Comparison of ENCODE assay signal across 1 cellular context in the genomic region with DNA sequence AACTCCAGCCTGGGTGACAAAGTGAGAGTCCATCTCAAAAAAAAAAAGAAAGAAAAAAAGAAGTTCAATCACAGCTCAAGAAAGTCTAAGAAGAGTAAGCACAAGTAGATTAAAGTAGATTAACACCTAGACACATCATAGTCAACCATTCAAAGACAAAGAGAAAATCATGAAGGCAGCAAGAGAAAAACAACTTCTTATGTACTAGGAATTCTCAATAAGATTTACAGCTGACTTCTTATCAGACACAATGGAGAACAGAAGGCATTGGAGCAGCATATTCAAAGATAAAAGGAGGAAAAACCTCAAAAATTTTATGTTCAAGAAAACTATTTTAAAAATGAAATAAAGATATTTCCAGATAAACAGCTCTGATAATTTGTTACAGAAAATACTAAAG.
TF ChIP-seq lines count a peak whose summit lies in the region.

No MANE protein-coding gene starts in this region.

TF ChIP-seq in K562, 482 proteins besides CTCF, POLR2A, EP300 and RAD21 (continued from another document):
- TF ChIP-seq, protein P1, sequence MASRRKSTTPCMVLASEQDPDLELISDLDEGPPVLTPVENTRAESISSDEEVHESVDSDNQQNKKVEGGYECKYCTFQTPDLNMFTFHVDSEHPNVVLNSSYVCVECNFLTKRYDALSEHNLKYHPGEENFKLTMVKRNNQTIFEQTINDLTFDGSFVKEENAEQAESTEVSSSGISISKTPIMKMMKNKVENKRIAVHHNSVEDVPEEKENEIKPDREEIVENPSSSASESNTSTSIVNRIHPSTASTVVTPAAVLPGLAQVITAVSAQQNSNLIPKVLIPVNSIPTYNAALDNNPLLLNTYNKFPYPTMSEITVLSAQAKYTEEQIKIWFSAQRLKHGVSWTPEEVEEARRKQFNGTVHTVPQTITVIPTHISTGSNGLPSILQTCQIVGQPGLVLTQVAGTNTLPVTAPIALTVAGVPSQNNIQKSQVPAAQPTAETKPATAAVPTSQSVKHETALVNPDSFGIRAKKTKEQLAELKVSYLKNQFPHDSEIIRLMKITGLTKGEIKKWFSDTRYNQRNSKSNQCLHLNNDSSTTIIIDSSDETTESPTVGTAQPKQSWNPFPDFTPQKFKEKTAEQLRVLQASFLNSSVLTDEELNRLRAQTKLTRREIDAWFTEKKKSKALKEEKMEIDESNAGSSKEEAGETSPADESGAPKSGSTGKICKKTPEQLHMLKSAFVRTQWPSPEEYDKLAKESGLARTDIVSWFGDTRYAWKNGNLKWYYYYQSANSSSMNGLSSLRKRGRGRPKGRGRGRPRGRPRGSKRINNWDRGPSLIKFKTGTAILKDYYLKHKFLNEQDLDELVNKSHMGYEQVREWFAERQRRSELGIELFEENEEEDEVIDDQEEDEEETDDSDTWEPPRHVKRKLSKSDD (conservative IDR thresholded peaks at IDR 0.05; ENCODE audit: low read length): no peak
- no peak for TF ChIP-seq SRSF1 (IDR thresholded peaks at IDR 0.05; ENCODE audit: low read depth, low read length)
TF ChIP-seq in K562: peak in this region for 3.
